8 cellular contexts compared by ENCODE assay signal in genomic region chr3:46882377-46883015, GRCh38. TPM values are rescaled to one million over a fixed set of nuclear protein-coding genes. Genes with fewer than 3 reads are reported as not detected.
DNase-seq lines count a peak whose midpoint lies in the region; ATAC-seq and TF ChIP-seq lines count a peak whose summit lies in the region.

No MANE protein-coding gene starts in this region.

- H3K27me3 ChIP-seq in SJSA1 (replicated peaks) (peaks cover 36% of the 10 kb centered on the region), neural cell (ENCODE audit: insufficient read depth, low read depth, low read length) (peaks cover 45% of the 10 kb centered on the region)

- TF ChIP-seq CTCF in GM10266 (IDR thresholded peaks at IDR 0.05; ENCODE audit: control insufficient read depth, insufficient read depth, low read depth, missing control alignments) = no peak
- TF ChIP-seq CTCF in neural cell (IDR thresholded peaks at IDR 0.05; ENCODE audit: poor library complexity, severe bottlenecking) = no peak

- H3K27ac ChIP-seq in SJSA1 (no peak overlapping the region), neural cell (ENCODE audit: low read length) (no peak overlapping the region)

- no peaks in the 10 kb centered on the region for H3F3A ChIP-seq in neural cell (ENCODE audit: insufficient read depth, low read length, poor library complexity, severe bottlenecking)

- peak overlapping the region; percentile 55 for H3K4me2 ChIP-seq in neural cell (ENCODE audit: low read length)

- H3K9me2 ChIP-seq in neural cell (ENCODE audit: insufficient read depth, low read length) = no peaks in the 10 kb centered on the region

- TF ChIP-seq RAD21 in neural cell (conservative IDR thresholded peaks at IDR 0.05) = no peak

- no peaks in the 10 kb centered on the region for H3K79me2 ChIP-seq in neural cell (replicated peaks; ENCODE audit: insufficient read depth, low read length)

- peaks cover 10% of the 10 kb centered on the region for H3K4me1 ChIP-seq in SJSA1 (replicated peaks)

- H2AFZ ChIP-seq in neural cell (ENCODE audit: low read depth, low read length) = no peak overlapping the region

- H3K36me3 ChIP-seq in SJSA1 = no peaks in the 10 kb centered on the region
- H3K36me3 ChIP-seq in neural cell (ENCODE audit: insufficient read depth, low read length) = no peaks in the 10 kb centered on the region

- H4K20me1 ChIP-seq in neural cell (ENCODE audit: insufficient read depth) = no peaks in the 10 kb centered on the region

- no peaks in the 10 kb centered on the region for H3K9me3 ChIP-seq in SJSA1 (replicated peaks)
- no peaks in the 10 kb centered on the region for H3K9me3 ChIP-seq in neural cell (ENCODE audit: low read length)

- H3K9ac ChIP-seq in neural cell (ENCODE audit: low read length) = peak overlapping the region; percentile 16

- TF ChIP-seq EP300 in neural cell (conservative IDR thresholded peaks at IDR 0.05; ENCODE audit: poor library complexity, severe bottlenecking) = no peak

- H3K4me3 ChIP-seq in SJSA1 = peak overlapping the region; percentile 35
- peak overlapping the region; percentile 70 for H3K4me3 ChIP-seq in neural cell (ENCODE audit: low read length)

- ATAC-seq in esophagus mucosa (peak; percentile 21), GM21528 (IDR thresholded peaks at IDR 0.05; ENCODE audit: low FRiP score, unreplicated experiment) (no peak), HG03175 (IDR thresholded peaks at IDR 0.05; ENCODE audit: unreplicated experiment) (no peak), GM21786 (IDR thresholded peaks at IDR 0.05; ENCODE audit: unreplicated experiment) (no peak)

- DNase-seq in GM10266 (ENCODE audit: extremely low spot score) (peak; percentile 59), SJSA1 (ENCODE audit: low read depth in 1 of 2, low spot score in 2 of 2) (peak in 1 of 2 experiments; percentile 41), cortex of kidney (lab: John Stamatoyannopoulos, UW) (no peak)

TF ChIP-seq in neural cell, 6 proteins besides CTCF, POLR2A, EP300 and RAD21:
- TF ChIP-seq REST (IDR thresholded peaks at IDR 0.05; ENCODE audit: borderline replicate concordance) = no peak
- TF ChIP-seq TAF1 (IDR thresholded peaks at IDR 0.05; ENCODE audit: low read depth) = no peak
- TF ChIP-seq EZH2 (IDR thresholded peaks at IDR 0.05; ENCODE audit: borderline replicate concordance, insufficient read depth, low read length, poor library complexity, severe bottlenecking) = no peak
- no peak for TF ChIP-seq POLR2AphosphoS5 (IDR thresholded peaks at IDR 0.05)
- no peak for TF ChIP-seq MXI1 (conservative IDR thresholded peaks at IDR 0.05; ENCODE audit: poor library complexity, severe bottlenecking)
- TF ChIP-seq SMC3 (conservative IDR thresholded peaks at IDR 0.05; ENCODE audit: poor library complexity) = no peak

RNA-seq across cellular contexts. Expression of gene PTH1R, which starts 5.0 kb away (rescaled TPM):
- total RNA-seq in SJSA1 (2014; rRNA removed; shearing (Covaris generic)) = not detected in 2 replicates
- 0.28 TPM for total RNA-seq in esophagus mucosa
- not detected in 2 replicates for polyA plus RNA-seq in neural cell
- polyA minus RNA-seq in neural cell = not detected in 2 replicates

RNA-seq across cellular contexts. Expression of gene MYL3, which starts 19.3 kb away (rescaled TPM):
- not detected in 2 replicates for total RNA-seq in SJSA1 (2014; rRNA removed; shearing (Covaris generic))
- total RNA-seq in esophagus mucosa = 0.36 TPM
- polyA plus RNA-seq in neural cell = 2.1 TPM in 1 of 2 replicates, not detected in the other
- polyA minus RNA-seq in neural cell = not detected in 2 replicates
